9 cellular contexts compared by ENCODE assay signal in genomic region chr17:42051013-42051400, GRCh38. TPM values are rescaled to one million over a fixed set of nuclear protein-coding genes. Genes with fewer than 3 reads are reported as not detected.
A peak's percentile ranks its signal among the peaks of the same experiment; 100 is the strongest.
DNase-seq lines count a peak whose midpoint lies in the region; ATAC-seq, FAIRE-seq and TF ChIP-seq lines count a peak whose summit lies in the region.
"Had no signal": no experiment of that assay in that cellular context is flagged by ENCODE, and none has a peak within 500 bp of the region (broad histone marks: within the 10 kb centered on the region; RNA-seq: fewer than 3 reads in every experiment).

No MANE protein-coding gene starts in this region.

- CTCF ChIA-PET in activated naive CD4-positive, alpha-beta T cell treated with anti-CD3 and anti-CD28 coated beads for 36 hours (lab: Charles Lee): interaction anchor here (0.8 to 1.2 kb wide), 5 partner anchors 10 to 59 kb away, joined by 3 to 4 read pairs (median 3); partner anchors contain the start of gene NKIRAS2

- H3K4me1 ChIP-seq in mesodermal cell (ENCODE audit: control insufficient read depth, insufficient read depth, low read length, poor library complexity, severe bottlenecking) (peaks cover 20% of the 10 kb centered on the region), transverse colon (peaks cover 0 to 14% (median 4%) of the 10 kb centered on the region in 4 donors)

- no peaks in the 10 kb centered on the region for H3K9me3 Mint-ChIP-seq in activated naive CD4-positive, alpha-beta T cell treated with anti-CD3 and anti-CD28 coated beads for 36 hours

- H3K9me3 ChIP-seq in mesodermal cell (ENCODE audit: control insufficient read depth, low read length) (no peaks in the 10 kb centered on the region), transverse colon (no peaks in the 10 kb centered on the region)

- peak overlapping the region; percentile 56 for H3K4me3 ChIP-seq in bronchial epithelial cell (ENCODE audit: low read depth, low read length)
- peak overlapping the region; percentile 49 for H3K4me3 ChIP-seq in mesodermal cell (ENCODE audit: extremely low read depth, insufficient read depth, low read length, poor library complexity, severe bottlenecking)
- H3K4me3 ChIP-seq in transverse colon: peak overlapping the region; percentile 24 to 74 (median 68)

- H3K4me3 Mint-ChIP-seq in activated naive CD4-positive, alpha-beta T cell treated with anti-CD3 and anti-CD28 coated beads for 36 hours: peak overlapping the region; percentile 50

- no peak for TF ChIP-seq POLR2A in transverse colon (IDR thresholded peaks at IDR 0.05)

- no peak for DNase-seq in activated naive CD4-positive, alpha-beta T cell treated with anti-CD3 and anti-CD28 coated beads for 36 hours
- no peak for DNase-seq in activated naive CD4-positive, alpha-beta T cell treated with Interleukin-2 at 50 U/mL for 16 hours
- DNase-seq in bronchial epithelial cell (ENCODE audit: low read depth): no peak
- DNase-seq in transverse colon: no peak
- no peak for DNase-seq in NCI-H748 treated with DMSO at 0.1 percent for 48 hours (lab: John Stamatoyannopoulos, UW)
- no peak for DNase-seq in NCI-H1105 (lab: John Stamatoyannopoulos, UW)

- intact Hi-C loops in activated naive CD4-positive, alpha-beta T cell treated with anti-CD3 and anti-CD28 coated beads for 36 hours (cut with micrococcal nuclease): no loop called here
- intact Hi-C loops in transverse colon (cut with DNase I; ENCODE audit: low total_unique reads): no loop called here

- peaks cover 3% of the 10 kb centered on the region for H3K4me1 Mint-ChIP-seq in activated naive CD4-positive, alpha-beta T cell treated with anti-CD3 and anti-CD28 coated beads for 36 hours (ENCODE audit: low read depth)

- peaks cover 5% of the 10 kb centered on the region for H3K27me3 ChIP-seq in bronchial epithelial cell (ENCODE audit: control insufficient read depth, insufficient read depth, low read length)
- peaks cover 13% of the 10 kb centered on the region for H3K27me3 ChIP-seq in transverse colon

- no peak for ATAC-seq in GM21360 (IDR thresholded peaks at IDR 0.05; ENCODE audit: unreplicated experiment)

- no peak overlapping the region for H3K27ac Mint-ChIP-seq in activated naive CD4-positive, alpha-beta T cell treated with anti-CD3 and anti-CD28 coated beads for 36 hours

- TF ChIP-seq CTCF in bronchial epithelial cell (IDR thresholded peaks at IDR 0.05; ENCODE audit: insufficient read depth, low read length, severe bottlenecking) (no peak), transverse colon (IDR thresholded peaks at IDR 0.05) (no peak)

- no peak for TF ChIP-seq EP300 in transverse colon (IDR thresholded peaks at IDR 0.05; ENCODE audit: low read depth)

- in situ Hi-C loops in transverse colon (cut with MboI; ENCODE audit: low pct_ligation_motif_present in 1 of 4, low pct_unique_long_range_greater_than_20kb in 1 of 4, low sequenced_read_pairs in 3 of 4): no loop called here

- H3K27me3 Mint-ChIP-seq in activated naive CD4-positive, alpha-beta T cell treated with anti-CD3 and anti-CD28 coated beads for 36 hours (ENCODE audit: low read depth): peaks cover 26% of the 10 kb centered on the region

- FAIRE-seq in bronchial epithelial cell (lab: Jason Lieb, UNC): no peak

- no peak overlapping the region for H3K27ac ChIP-seq in mesodermal cell (ENCODE audit: low read depth, low read length, severe bottlenecking)
- no peak overlapping the region for H3K27ac ChIP-seq in transverse colon

- no peaks in the 10 kb centered on the region for H3K36me3 Mint-ChIP-seq in activated naive CD4-positive, alpha-beta T cell treated with anti-CD3 and anti-CD28 coated beads for 36 hours (ENCODE audit: low read depth)

- 46 to 52% methylated on average over 6 to 7 of the region's 8 CpGs for WGBS in mesodermal cell (ENCODE audit: insufficient coverage in 2 of 2), 2 experiments
- WGBS in transverse colon (ENCODE audit: low coverage in 1 of 2), 2 donors: 20 to 61% methylated on average over 1 to 8 of the region's 8 CpGs

- H3K36me3 ChIP-seq in bronchial epithelial cell (ENCODE audit: control insufficient read depth, insufficient read depth, low read length) (no peaks in the 10 kb centered on the region), mesodermal cell (ENCODE audit: control insufficient read depth, insufficient read depth, low read length) (no peaks in the 10 kb centered on the region), transverse colon (no peaks in the 10 kb centered on the region)

RNA-seq across cellular contexts. Expression of gene C17orf113, which starts 0.6 kb away (rescaled TPM):
- total RNA-seq in activated naive CD4-positive, alpha-beta T cell treated with anti-CD3 and anti-CD28 coated beads for 36 hours: under 1 TPM; 0.20 to 0.31 TPM
- total RNA-seq in bronchial epithelial cell (0.26 and 0.64 TPM in 2 replicates), transverse colon (1 to 10 TPM in 2 of 4 donors, under 1 TPM in 1, not detected in 1; 0.37 to 4.1 (median 3.7) TPM)
- 1.3 TPM for polyA plus RNA-seq in mesodermal cell (2013, experiment 1 of 2)
- 1.2 TPM for polyA plus RNA-seq in mesodermal cell (2013, experiment 2 of 2)

RNA-seq across cellular contexts. Expression of gene NKIRAS2, which starts 31.1 kb away (rescaled TPM):
- total RNA-seq in activated naive CD4-positive, alpha-beta T cell treated with anti-CD3 and anti-CD28 coated beads for 36 hours: 10 to 100 TPM; 12.4 to 13.2 TPM
- total RNA-seq in bronchial epithelial cell: 13.7 and 31.1 TPM in 2 replicates
- polyA plus RNA-seq in mesodermal cell (2013, experiment 1 of 2): 53.9 TPM
- 46.3 TPM for polyA plus RNA-seq in mesodermal cell (2013, experiment 2 of 2)
- 10 to 100 TPM; 20.5 to 52.7 (median 35.0) TPM for total RNA-seq in transverse colon

RNA-seq across cellular contexts. Expression of gene DNAJC7, which starts 33.8 kb away (rescaled TPM):
- 10 to 100 TPM; 74.5 to 76.3 TPM for total RNA-seq in activated naive CD4-positive, alpha-beta T cell treated with anti-CD3 and anti-CD28 coated beads for 36 hours
- total RNA-seq in bronchial epithelial cell (47.7 and 77.2 TPM in 2 replicates), transverse colon (10 to 100 TPM; 18.1 to 87.5 (median 64.5) TPM)
- polyA plus RNA-seq in mesodermal cell (2013, experiment 1 of 2): 73.8 TPM
- polyA plus RNA-seq in mesodermal cell (2013, experiment 2 of 2): 81.4 TPM

RNA-seq across cellular contexts. Expression of gene ZNF385C, which starts 47.3 kb away (rescaled TPM):
- under 1 TPM; 0.36 to 0.77 TPM for total RNA-seq in activated naive CD4-positive, alpha-beta T cell treated with anti-CD3 and anti-CD28 coated beads for 36 hours
- total RNA-seq in bronchial epithelial cell: under 0.01 and 0.26 TPM in 2 replicates
- 2.0 TPM for polyA plus RNA-seq in mesodermal cell (2013, experiment 1 of 2)
- 1.7 TPM for polyA plus RNA-seq in mesodermal cell (2013, experiment 2 of 2)
- under 1 TPM in 2 of 4 donors, not detected in 2; 0.27 to 0.48 TPM for total RNA-seq in transverse colon
- total RNA-seq: T-helper 1 cell treated with Interleukin-12 subunit alpha and Interleukin-12 subunit beta and Interleukin-4 antibody, amounts not matched to agents 30 ng/mL and 1 ng/mL, for 36 hours had no signal
